ENCODE assay signal across 8 cellular contexts in genomic region chr20:44643596-44644383, GRCh38. TPM values are rescaled to one million over a fixed set of nuclear protein-coding genes. Genes with fewer than 3 reads are reported as not detected.
A peak's percentile ranks its signal among the peaks of the same experiment; 100 is the strongest.
DNase-seq lines count a peak whose midpoint lies in the region; ATAC-seq and TF ChIP-seq lines count a peak whose summit lies in the region.

No MANE protein-coding gene starts in this region.

- H3K27me3 ChIP-seq in lower lobe of right lung (ENCODE audit: low read depth) (no peaks in the 10 kb centered on the region), upper lobe of left lung (no peaks in the 10 kb centered on the region)

- ATAC-seq in lower lobe of right lung (peak; percentile 58 to 72), upper lobe of left lung (ENCODE audit: low FRiP score in 2 of 2) (peak; percentile 71 to 85), HG02938 (IDR thresholded peaks at IDR 0.05; ENCODE audit: unreplicated experiment) (no peak)

- TF ChIP-seq EP300 in upper lobe of left lung (IDR thresholded peaks at IDR 0.05), result peak in 2 of 4 donors; percentile 27 to 77

- H3K36me3 ChIP-seq in lower lobe of right lung (no peaks in the 10 kb centered on the region), upper lobe of left lung (no peaks in the 10 kb centered on the region)

- intact Hi-C loops in lower lobe of right lung (cut with DNase I), result no loop called here

- H3K4me1 ChIP-seq in lower lobe of right lung (peaks cover 58% of the 10 kb centered on the region), upper lobe of left lung (peaks cover 44 to 62% (median 55%) of the 10 kb centered on the region in 4 donors)

- no peaks in the 10 kb centered on the region for H3K9me3 ChIP-seq in lower lobe of right lung
- H3K9me3 ChIP-seq in upper lobe of left lung, result no peaks in the 10 kb centered on the region

- WGBS in upper lobe of left lung, 2 donors, result 54 to 58% methylated on average over 17 to 20 of the region's 20 CpGs

- DNase-seq in DMS153 (lab: John Stamatoyannopoulos, UW), result peak; percentile 27
- DNase-seq in DMS153 treated with DMSO at 0.1 percent for 48 hours (lab: John Stamatoyannopoulos, UW; ENCODE audit: unreplicated experiment), result no peak
- peak; percentile 62 for DNase-seq in T-helper 9 cell
- DNase-seq in coronary artery (ENCODE audit: low spot score), result no peak
- peak; percentile 69 for DNase-seq in lower lobe of right lung
- DNase-seq in upper lobe of left lung, result peak; percentile 65 to 72
- DNase-seq in DMS114 treated with DMSO at 0.1 percent for 48 hours (lab: John Stamatoyannopoulos, UW; ENCODE audit: unreplicated experiment), result no peak

- TF ChIP-seq POLR2A in upper lobe of left lung (IDR thresholded peaks at IDR 0.05), result no peak

- H3K27ac ChIP-seq in coronary artery (peak overlapping the region; percentile 50 to 78), lower lobe of right lung (peak overlapping the region; percentile 70), upper lobe of left lung (peak overlapping the region; percentile 66 to 82 (median 72))

- H3K4me3 ChIP-seq in coronary artery (no peak overlapping the region), lower lobe of right lung (no peak overlapping the region), upper lobe of left lung (no peak overlapping the region)

- TF ChIP-seq CTCF in coronary artery (IDR thresholded peaks at IDR 0.05) (no peak), lower lobe of right lung (IDR thresholded peaks at IDR 0.05) (no peak), upper lobe of left lung (IDR thresholded peaks at IDR 0.05) (no peak)

RNA-seq across cellular contexts. Expression of gene ADA, which starts 7.7 kb away (rescaled TPM):
- 7.7 TPM for total RNA-seq in lower lobe of right lung
- 1 to 10 TPM; 5.0 to 9.4 (median 7.2) TPM for total RNA-seq in upper lobe of left lung

Comparison
In these comparisons a context has a peak if more than half of its experiments do, and no peak if none do; other contexts are left out.
1. DNase-seq: peak in DMS153 (single experiment), T-helper 9 cell (single experiment), lower lobe of right lung (single experiment) and upper lobe of left lung (2 of 2); none in DMS153 treated with DMSO at 0.1 percent for 48 hours (single experiment), coronary artery (single experiment) and DMS114 treated with DMSO at 0.1 percent for 48 hours (single experiment).
2. Peak in every context shown above with its lines, with median percentiles within 50 percentile points of each other: H3K27ac ChIP-seq.